Comparison of ENCODE assay signal across 1 cellular context in genomic region chr6:32146687-32147086, GRCh38.
TF ChIP-seq lines count a peak whose summit lies in the region.

No MANE protein-coding gene starts in this region.

TF ChIP-seq in HepG2, 621 proteins besides CTCF, POLR2A, EP300 and RAD21:
- TF ChIP-seq ZNF446 (CRISPR knock-in tag; IDR thresholded peaks at IDR 0.05) = no peak
- no peak for TF ChIP-seq CBFB (CRISPR knock-in tag; IDR thresholded peaks at IDR 0.05)
- no peak for TF ChIP-seq ZNF672 (CRISPR knock-in tag; IDR thresholded peaks at IDR 0.05)
- no peak for TF ChIP-seq REPIN1 (CRISPR knock-in tag; IDR thresholded peaks at IDR 0.05; ENCODE audit: borderline replicate concordance, low read depth)
- TF ChIP-seq PRDM4 (CRISPR knock-in tag; IDR thresholded peaks at IDR 0.05; ENCODE audit: borderline replicate concordance) = no peak
- no peak for TF ChIP-seq ZNF296 (CRISPR knock-in tag; conservative IDR thresholded peaks at IDR 0.05)
- no peak for TF ChIP-seq ZNF256 (CRISPR knock-in tag; conservative IDR thresholded peaks at IDR 0.05)
- no peak for TF ChIP-seq ZNF646 (CRISPR knock-in tag; IDR thresholded peaks at IDR 0.05)
- TF ChIP-seq MEF2D (CRISPR knock-in tag; IDR thresholded peaks at IDR 0.05) = no peak
